In genomic region chr4:125313989-125314602, GRCh38 we compare ENCODE assay signal across 7 cellular contexts. TPM values are rescaled to one million over a fixed set of nuclear protein-coding genes. Genes with fewer than 3 reads are reported as not detected.
DNase-seq lines count a peak whose midpoint lies in the region; ATAC-seq and TF ChIP-seq lines count a peak whose summit lies in the region.

No MANE protein-coding gene starts in this region.

- peaks cover 32 to 36% (median 35%) of the 10 kb centered on the region in 3 donors for H3K4me1 Mint-ChIP-seq in T-cell

- CTCF ChIA-PET in T-cell (lab: Charles Lee): interaction anchor here in 1 of 2 donors (0.5 to 0.7 kb wide), 2 partner anchors 8 to 36 kb away, joined by 3 to 4 read pairs; no protein-coding TSS in a partner anchor

- H3K4me1 ChIP-seq in HAP-1: peaks cover 13% of the 10 kb centered on the region
- peaks cover 0 to 33% of the 10 kb centered on the region in 2 donors for H3K4me1 ChIP-seq in right atrium auricular region
- H3K4me1 ChIP-seq in skeletal muscle tissue (ENCODE audit: control insufficient read depth in 3 of 3, insufficient read depth in 3 of 3, low read length in 3 of 3): peaks cover 26 to 35% (median 32%) of the 10 kb centered on the region in 3 donors

- POLR2A ChIA-PET in T-cell (lab: Charles Lee): no interaction called here

- H3K9ac ChIP-seq in skeletal muscle tissue (ENCODE audit: low read depth in 1 of 3, low read length in 3 of 3): peak overlapping the region; percentile 2 to 91 (median 90)

- ATAC-seq in T-cell (replicated peaks in 1 of 4): no peak
- no peak for ATAC-seq in GM21515 (IDR thresholded peaks at IDR 0.05; ENCODE audit: unreplicated experiment)
- ATAC-seq in HG03175 (IDR thresholded peaks at IDR 0.05; ENCODE audit: unreplicated experiment): no peak

- peak overlapping the region; percentile 72 for H3K4me3 ChIP-seq in HAP-1
- peak overlapping the region; percentile 76 for H3K4me3 ChIP-seq in right atrium auricular region
- peak overlapping the region; percentile 84 to 96 (median 92) for H3K4me3 ChIP-seq in skeletal muscle tissue (ENCODE audit: low read length in 3 of 3)

- H3K4me3 Mint-ChIP-seq in T-cell: peak overlapping the region; percentile 73 to 83 (median 80)

- DNase-seq in HAP-1 (ENCODE audit: low spot score in 2 of 2) (peak in 1 of 2 experiments; percentile 60), T-cell (no peak), right atrium auricular region (ENCODE audit: low spot score) (no peak), NCI-H748 (lab: John Stamatoyannopoulos, UW; ENCODE audit: unreplicated experiment) (no peak)

- in situ Hi-C loops in HAP-1 (cut with MboI; ENCODE audit: low sequenced_read_pairs): loop anchor here (10.0 to 25.0 kb wide), 3 partner anchors 431 to 1273 kb away; no protein-coding TSS in a partner anchor

- peak overlapping the region in 1 of 2 donors; percentile 34 for H3K27ac Mint-ChIP-seq in T-cell

- H3K9me3 ChIP-seq in HAP-1 (peaks cover 11% of the 10 kb centered on the region), right atrium auricular region (peaks cover 0 to 7% of the 10 kb centered on the region in 2 donors), skeletal muscle tissue (ENCODE audit: control insufficient read depth in 3 of 3, low read length in 3 of 3) (no peaks in the 10 kb centered on the region)

- H3K27me3 ChIP-seq in HAP-1 (ENCODE audit: low read depth) (no peaks in the 10 kb centered on the region), right atrium auricular region (no peaks in the 10 kb centered on the region), skeletal muscle tissue (ENCODE audit: control insufficient read depth in 3 of 3, insufficient read depth in 3 of 3, low read length in 3 of 3) (peaks cover 0 to 4% (median 0%) of the 10 kb centered on the region in 3 donors)

- H3K36me3 ChIP-seq in HAP-1 (replicated peaks) (no peaks in the 10 kb centered on the region; the same call in none of the 2 replicates), right atrium auricular region (no peaks in the 10 kb centered on the region), skeletal muscle tissue (ENCODE audit: control insufficient read depth in 3 of 3, insufficient read depth in 3 of 3, low read length in 3 of 3) (peaks cover 0 to 5% (median 0%) of the 10 kb centered on the region in 3 donors)

- peaks cover 53 to 64% of the 10 kb centered on the region in 2 donors for H3K27me3 Mint-ChIP-seq in T-cell

- H3K27ac ChIP-seq in right atrium auricular region (peak overlapping the region; percentile 90 to 91), skeletal muscle tissue (ENCODE audit: low read depth, low read length) (peak overlapping the region; percentile 89)

- no peak for TF ChIP-seq CTCF in right atrium auricular region (IDR thresholded peaks at IDR 0.05)

- no peaks in the 10 kb centered on the region for H3K9me3 Mint-ChIP-seq in T-cell

- no peaks in the 10 kb centered on the region for H3K36me3 Mint-ChIP-seq in T-cell

RNA-seq across cellular contexts. Expression of gene FAT4, which starts 0.7 kb away (rescaled TPM):
- under 1 TPM; 0.02 to 0.19 (median 0.06) TPM for total RNA-seq in T-cell
- total RNA-seq in right atrium auricular region: 10 to 100 TPM; 13.2 to 15.2 TPM
- 66.3 TPM for total RNA-seq in skeletal muscle tissue

Comparison
In these comparisons a context has a peak if more than half of its experiments do, and no peak if none do; other contexts are left out.
1. RNA of gene FAT4, which starts 0.7 kb away (total RNA-seq): 66.3 TPM in skeletal muscle tissue (single experiment) and 13.2 to 15.2 TPM in right atrium auricular region; 0.02 to 0.19 TPM in T-cell; every median in the first group is over 10 times any median in the second.
2. Peak in every context shown above with its lines, with median percentiles within 50 percentile points of each other: H3K4me3 ChIP-seq.